Comparison of ENCODE assay signal across 18 cellular contexts in the genomic region with DNA sequence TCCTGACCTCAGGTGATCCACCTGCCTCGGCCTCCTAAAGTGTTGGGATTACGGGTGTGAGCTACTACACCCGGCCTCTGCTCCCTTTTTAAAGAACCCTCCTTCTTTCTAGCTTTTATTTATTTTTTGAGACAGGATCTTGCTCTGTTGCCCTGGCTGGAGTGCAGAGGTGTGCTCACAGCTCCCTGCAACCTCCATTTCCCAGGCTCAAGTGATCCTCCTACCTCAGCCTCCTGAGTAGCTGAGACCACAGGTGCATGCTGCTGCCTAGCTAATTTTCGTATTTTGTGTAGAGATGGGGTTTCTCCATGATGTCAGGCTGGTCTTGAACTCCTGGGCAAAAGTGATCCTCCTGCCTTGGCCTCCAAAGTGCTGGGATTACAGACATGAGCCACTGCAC. TPM values are rescaled to one million over a fixed set of nuclear protein-coding genes. Genes with fewer than 3 reads are reported as not detected.
DNase-seq lines count a peak whose midpoint lies in the region; ATAC-seq, FAIRE-seq and TF ChIP-seq lines count a peak whose summit lies in the region.
"Had no signal": no experiment of that assay in that cellular context is flagged by ENCODE, and none has a peak within 500 bp of the region (broad histone marks: within the 10 kb centered on the region; RNA-seq: fewer than 3 reads in every experiment).

No MANE protein-coding gene starts in this region.

- no peak overlapping the region for H3K4me3 Mint-ChIP-seq in naive thymus-derived CD4-positive, alpha-beta T cell

- in situ Hi-C loops in K562 (cut with MboI) (no loop called here), transverse colon (cut with MboI; ENCODE audit: low pct_ligation_motif_present in 1 of 4, low pct_unique_long_range_greater_than_20kb in 1 of 4, low sequenced_read_pairs in 3 of 4) (no loop called here), HAP-1 (cut with MboI; ENCODE audit: low sequenced_read_pairs) (no loop called here)

- intact Hi-C loops in Right ventricle myocardium superior (cut with DNase I): no loop called here
- intact Hi-C loops in heart left ventricle (cut with DNase I): loop anchor here in 5 of 10 donors (2.0 to 10.0 kb wide), 5 partner anchors 66 to 493 kb away; no protein-coding TSS in a partner anchor
- intact Hi-C loops in K562 (cut with micrococcal nuclease): loop anchor here (2.0 to 10.0 kb wide), 2 partner anchors 53 to 77 kb away; no protein-coding TSS in a partner anchor
- intact Hi-C loops in naive thymus-derived CD4-positive, alpha-beta T cell (cut with micrococcal nuclease): loop anchor here (2.0 kb wide), 2 partner anchors 33 to 291 kb away; no protein-coding TSS in a partner anchor
- intact Hi-C loops in transverse colon (cut with DNase I; ENCODE audit: low total_unique reads): no loop called here

- POLR2A ChIA-PET in K562 (lab: Yijun Ruan, JAX): interaction anchor here (0.7 to 1.4 kb wide), 2 partner anchors 21 to 33 kb away, joined by 3 read pairs; no protein-coding TSS in a partner anchor
- POLR2A ChIA-PET in naive thymus-derived CD4-positive, alpha-beta T cell (lab: Charles Lee): no interaction called here

- H3K27ac Mint-ChIP-seq in naive thymus-derived CD4-positive, alpha-beta T cell: peak overlapping the region in 5 of 9 donors; percentile 19 to 74 (median 22)

- TF ChIP-seq EP300 in K562 (IDR thresholded peaks at IDR 0.05; ENCODE audit: low read length) (no peak), transverse colon (IDR thresholded peaks at IDR 0.05; ENCODE audit: low read depth) (no peak)

- H3K9me3 ChIP-seq in heart left ventricle (no peaks in the 10 kb centered on the region), K562 (replicated peaks; ENCODE audit: control insufficient read depth, insufficient read depth, low read depth, low read length) (no peaks in the 10 kb centered on the region), transverse colon (no peaks in the 10 kb centered on the region), HAP-1 (no peaks in the 10 kb centered on the region)
- no peaks in the 10 kb centered on the region for H3K9me3 ChIP-seq in naive thymus-derived CD4-positive, alpha-beta T cell (ENCODE audit: control insufficient read depth in 2 of 3, low read length in 3 of 3)

- peaks cover 0 to 5% (median 3%) of the 10 kb centered on the region in 7 donors for H3K4me1 Mint-ChIP-seq in naive thymus-derived CD4-positive, alpha-beta T cell

- no peak overlapping the region for H3K4me2 ChIP-seq in K562 (ENCODE audit: insufficient read depth, low read length)
- H3K4me2 ChIP-seq: BLaER1 treated with 17β-estradiol and CSF1 and Interleukin-3, amounts not matched to agents 10 nM and 100 nM had no signal

- TF ChIP-seq POLR2A in heart left ventricle (IDR thresholded peaks at IDR 0.05): no peak
- TF ChIP-seq POLR2A in K562 (conservative IDR thresholded peaks at IDR 0.05): no peak
- TF ChIP-seq POLR2A in transverse colon (IDR thresholded peaks at IDR 0.05): no peak

- no peaks in the 10 kb centered on the region for H3K9me3 Mint-ChIP-seq in naive thymus-derived CD4-positive, alpha-beta T cell

- H2AFZ ChIP-seq in K562 (ENCODE audit: low read depth, low read length): no peak overlapping the region

- FAIRE-seq in K562 (lab: Jason Lieb, UNC): no peak
- FAIRE-seq: A204.1, HTR-8/SVneo had no signal

- H3K9ac ChIP-seq in K562 (ENCODE audit: insufficient read depth in 1 of 2, low read depth in 2 of 2, low read length in 2 of 2): no peak overlapping the region
- H3K9ac ChIP-seq: BLaER1 treated with 17β-estradiol and CSF1 and Interleukin-3, amounts not matched to agents 10 nM and 100 nM had no signal

- 84 to 96% (median 93%) methylated on average over 4 of the region's 4 CpGs for WGBS in heart left ventricle, 4 donors
- WGBS in K562 (ENCODE audit: insufficient coverage, low coverage, missing lambda C conversion rate): 79% methylated on average over 2 of the region's 4 CpGs
- WGBS in transverse colon (ENCODE audit: low coverage in 1 of 2), 2 donors: 87 to 89% methylated on average over 3 to 4 of the region's 4 CpGs

- TF ChIP-seq CTCF in heart left ventricle (IDR thresholded peaks at IDR 0.05) (no peak), K562 (IDR thresholded peaks at IDR 0.05 in 2 of 3, conservative IDR thresholded peaks at IDR 0.05 in 1 of 3; ENCODE audit: insufficient read depth in 2 of 3, low read depth in 1 of 3, low read length in 3 of 3) (no peak), transverse colon (IDR thresholded peaks at IDR 0.05) (no peak)

- no TSS peak for BruUV-seq in K562 (replicated peaks; lab: Mats Ljungman, UMichigan)

- H3K27ac ChIP-seq in heart left ventricle: no peak overlapping the region
- no peak overlapping the region for H3K27ac ChIP-seq in K562 (ENCODE audit: extremely low read depth, low read depth, low read length)
- H3K27ac ChIP-seq in naive thymus-derived CD4-positive, alpha-beta T cell (ENCODE audit: low read depth, low read length): no peak overlapping the region
- H3K27ac ChIP-seq in transverse colon: no peak overlapping the region
- H3K27ac ChIP-seq: HL-60 had no signal

- no peaks in the 10 kb centered on the region for H3K27me3 ChIP-seq in heart left ventricle
- no peaks in the 10 kb centered on the region for H3K27me3 ChIP-seq in K562 (ENCODE audit: control insufficient read depth in 2 of 2, insufficient read depth in 2 of 2, low read length in 2 of 2)
- no peaks in the 10 kb centered on the region for H3K27me3 ChIP-seq in naive thymus-derived CD4-positive, alpha-beta T cell (ENCODE audit: control insufficient read depth in 2 of 2, insufficient read depth in 2 of 2, low read length in 2 of 2)
- H3K27me3 ChIP-seq in transverse colon: no peaks in the 10 kb centered on the region
- H3K27me3 ChIP-seq in HAP-1 (ENCODE audit: low read depth): no peaks in the 10 kb centered on the region
- H3K27me3 ChIP-seq: BLaER1 treated with 17β-estradiol and CSF1 and Interleukin-3, amounts not matched to agents 10 nM and 100 nM had no signal

- H4K20me1 ChIP-seq in K562 (replicated peaks; ENCODE audit: control insufficient read depth, insufficient read depth, low read length): peaks cover 8% of the 10 kb centered on the region

- H3K4me1 ChIP-seq in heart left ventricle (peaks cover 0 to 23% (median 0%) of the 10 kb centered on the region in 12 donors), K562 (replicated peaks in 1 of 2; ENCODE audit: control insufficient read depth in 2 of 2, insufficient read depth in 2 of 2, low read length in 2 of 2) (peaks cover 0 to 3% of the 10 kb centered on the region in 2 experiments; a peak in 1 of 5 replicates), transverse colon (no peaks in the 10 kb centered on the region), HAP-1 (no peaks in the 10 kb centered on the region)
- H3K4me1 ChIP-seq in naive thymus-derived CD4-positive, alpha-beta T cell (ENCODE audit: control insufficient read depth in 2 of 2, insufficient read depth in 2 of 2, low read length in 2 of 2): no peaks in the 10 kb centered on the region

- no peak overlapping the region for H3K4me3 ChIP-seq in heart left ventricle
- no peak overlapping the region for H3K4me3 ChIP-seq in K562
- H3K4me3 ChIP-seq in naive thymus-derived CD4-positive, alpha-beta T cell (ENCODE audit: low read length): no peak overlapping the region
- no peak overlapping the region for H3K4me3 ChIP-seq in transverse colon
- no peak overlapping the region for H3K4me3 ChIP-seq in HAP-1
- H3K4me3 ChIP-seq: BLaER1 treated with 17β-estradiol and CSF1 and Interleukin-3, amounts not matched to agents 10 nM and 100 nM had no signal

- peaks cover 0 to 9% (median 4%) of the 10 kb centered on the region in 5 donors for H3K36me3 Mint-ChIP-seq in naive thymus-derived CD4-positive, alpha-beta T cell

- H3K79me2 ChIP-seq in K562 (ENCODE audit: control insufficient read depth, insufficient read depth, low read length): no peaks in the 10 kb centered on the region

- H3K9me1 ChIP-seq in K562 (ENCODE audit: control insufficient read depth, insufficient read depth, low read length): no peaks in the 10 kb centered on the region

- TF ChIP-seq RAD21 in K562 (CRISPR knock-in tag; conservative IDR thresholded peaks at IDR 0.05 in 1 of 2, IDR thresholded peaks at IDR 0.05 in 1 of 2): no peak

- CTCF ChIA-PET in K562 (lab: Yijun Ruan, JAX; ENCODE audit: low intra/inter-chr PET ratio): no interaction called here
- CTCF ChIA-PET in naive thymus-derived CD4-positive, alpha-beta T cell (lab: Charles Lee): interaction anchor here (0.9 kb wide), 1 partner anchor 47 kb away, joined by 3 read pairs; no protein-coding TSS in a partner anchor

- H3K36me3 ChIP-seq in heart left ventricle (peaks cover 0 to 36% (median 27%) of the 10 kb centered on the region in 9 donors), K562 (ENCODE audit: control insufficient read depth, insufficient read depth, low read length) (peaks cover 34% of the 10 kb centered on the region), transverse colon (peaks cover 0 to 16% (median 8%) of the 10 kb centered on the region in 4 donors), HAP-1 (replicated peaks) (peaks cover 34% of the 10 kb centered on the region)
- H3K36me3 ChIP-seq in naive thymus-derived CD4-positive, alpha-beta T cell (ENCODE audit: control insufficient read depth in 2 of 3, insufficient read depth in 3 of 3, low read length in 3 of 3): peaks cover 0 to 28% (median 5%) of the 10 kb centered on the region in 3 experiments

- ATAC-seq in Right ventricle myocardium superior (ENCODE audit: poor library complexity) (no peak), heart left ventricle (no peak), K562 (no peak), HG02973 (IDR thresholded peaks at IDR 0.05; ENCODE audit: unreplicated experiment) (no peak)
- no peak for ATAC-seq in naive thymus-derived CD4-positive, alpha-beta T cell

- DNase-seq in Right ventricle myocardium superior: peak; percentile 3
- DNase-seq in heart left ventricle: no peak
- no peak for DNase-seq in K562 (ENCODE audit: extremely low read depth in 1 of 4, low spot score in 3 of 4)
- DNase-seq in naive thymus-derived CD4-positive, alpha-beta T cell: no peak
- no peak for DNase-seq in transverse colon
- no peak for DNase-seq in HAP-1 (ENCODE audit: low spot score in 2 of 2)
- DNase-seq: EL, MV-4-11, NCI-H1417, NCI-H187 treated with DMSO at 0.1 percent for 48 hours, NCI-H446, NCI-H69, SIG-M5 had no signal

- no peaks in the 10 kb centered on the region for H3K27me3 Mint-ChIP-seq in naive thymus-derived CD4-positive, alpha-beta T cell

RNA-seq across cellular contexts. Expression of gene TKT, which starts 34.5 kb away (rescaled TPM):
- 43.6 TPM for total RNA-seq in Right ventricle myocardium superior
- 100 to 1,000 TPM in 1 of 9 donors, 10 to 100 TPM in 8; 20.6 to 111 (median 36.6) TPM for total RNA-seq in heart left ventricle
- 100 to 1,000 TPM in 1 of 2 donors, 10 to 100 TPM in 1; 23.8 to 111 TPM for polyA plus RNA-seq in heart left ventricle
- total RNA-seq in K562 (2011; cell fraction: chromatin; rRNA removed; ENCODE audit: low replicate concordance): 73.0 and 172 TPM in 2 replicates
- total RNA-seq in K562 (2011; cell fraction: nucleolus; rRNA removed): 134 and 158 TPM in 2 replicates
- total RNA-seq in K562 (2011; cell fraction: nucleoplasm; rRNA removed): 104 and 119 TPM in 2 replicates
- total RNA-seq in K562 (2014; rRNA removed): 288 and 355 TPM in 2 replicates
- total RNA-seq in K562 (2014; rRNA removed; fragmentation: Illumina TruSeq; extraction: Trizol): 88.1 and 108 TPM in 2 replicates
- total RNA-seq in K562 (2015; rRNA removed; fragmentation: Illumina TruSeq; extraction: Trizol): 187 and 191 TPM in 2 replicates
- 401 and 410 TPM in 2 replicates for total RNA-seq in K562 (2021)
- polyA plus RNA-seq in K562 (2011; rRNA removed): 70.1 and 173 TPM in 2 replicates
- 89.6 and 124 TPM in 2 replicates for polyA plus RNA-seq in K562 (2011; cell fraction: cytosol; rRNA removed)
- polyA plus RNA-seq in K562 (2011; cell fraction: nucleus; rRNA removed): 101 and 154 TPM in 2 replicates
- polyA plus RNA-seq in K562 (2012): 282 and 441 TPM in 2 replicates
- polyA plus RNA-seq in K562 (2014; fragmentation: Illumina TruSeq; extraction: Trizol): 250 and 316 TPM in 2 replicates
- 100 to 1,000 TPM in 1 of 2 experiments, 10 to 100 TPM in 1; 58.1 to 107 TPM for polyA plus RNA-seq in K562 (2014; fragmentation: Nextera tagmentation; extraction: Ambion mirVana)
- 226 and 263 TPM in 2 replicates for polyA plus RNA-seq in K562 (2014; rRNA removed)
- polyA minus RNA-seq in K562 (2011; rRNA and poly(A)+ RNA removed): 52.4 and 66.2 TPM in 2 replicates
- polyA minus RNA-seq in K562 (2011; cell fraction: cytosol; rRNA and poly(A)+ RNA removed): 125 and 206 TPM in 2 replicates
- polyA minus RNA-seq in K562 (2011; cell fraction: nucleus; rRNA and poly(A)+ RNA removed): 45.1 and 56.1 TPM in 2 replicates
- total RNA-seq in naive thymus-derived CD4-positive, alpha-beta T cell: 100 to 1,000 TPM in 3 of 5 experiments, 10 to 100 TPM in 2; 83.5 to 333 (median 121) TPM
- polyA plus RNA-seq in naive thymus-derived CD4-positive, alpha-beta T cell: 10 to 100 TPM; 60.7 to 63.4 TPM
- total RNA-seq in transverse colon: 100 to 1,000 TPM in 3 of 4 donors, 10 to 100 TPM in 1; 97.3 to 338 (median 167) TPM

Comparison
In these comparisons a context has a peak if more than half of its experiments do, and no peak if none do; other contexts are left out.
1. intact Hi-C loops: an anchor here in K562 (2.0 to 10.0 kb wide) and naive thymus-derived CD4-positive, alpha-beta T cell (2.0 kb wide); none called in Right ventricle myocardium superior and transverse colon.